In the genomic region with DNA sequence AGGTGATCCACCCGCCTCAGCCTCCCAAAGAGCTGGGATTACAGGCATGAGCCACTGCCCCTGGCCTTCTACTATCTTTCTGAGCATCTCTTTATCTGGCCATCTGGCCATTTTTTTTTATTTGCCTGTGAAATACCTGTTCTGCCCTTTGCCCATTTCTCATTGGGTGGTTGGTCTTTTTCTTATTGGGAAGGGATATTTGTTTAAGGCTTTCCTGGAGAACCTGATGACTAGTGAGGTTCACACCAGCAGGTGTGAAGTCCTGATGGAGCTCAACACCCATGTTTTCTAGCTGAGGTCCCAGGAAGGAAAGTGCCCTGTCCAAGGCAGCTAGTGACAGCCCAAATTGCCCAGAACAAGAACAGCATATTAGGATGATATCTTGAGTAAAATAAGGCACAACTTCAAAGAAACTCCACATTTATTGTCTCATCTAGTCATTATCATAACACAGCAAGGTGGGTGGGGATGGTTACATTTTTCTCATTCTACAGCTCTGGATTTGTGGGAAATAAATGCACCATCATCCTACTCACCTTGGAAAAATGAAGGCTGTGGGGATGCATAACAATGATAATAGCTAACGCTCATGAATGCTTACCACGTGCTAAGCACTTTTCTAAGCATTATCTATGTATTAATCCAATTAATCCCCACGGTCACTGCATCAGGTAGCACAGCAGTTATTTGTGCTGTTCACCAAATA, we compare ENCODE assay signal across 34 cellular contexts. TPM values are rescaled to one million over a fixed set of nuclear protein-coding genes. Genes with fewer than 3 reads are reported as not detected.
"Had no signal": no experiment of that assay in that cellular context is flagged by ENCODE, and none has a peak within 500 bp of the region (broad histone marks: within the 10 kb centered on the region; RNA-seq: fewer than 3 reads in every experiment).

No MANE protein-coding gene starts in this region.

- H3K79me2 ChIP-seq: hepatocyte had no signal

- H3K27ac Mint-ChIP-seq: dendritic cell treated with granulocyte-macrophage colony-stimulating factor and Interleukin-4, amounts not matched to agents 40 ng/mL and 50 ng/mL, for 4 days; endodermal cell; naive thymus-derived CD8-positive, alpha-beta T cell; nephron progenitor cell had no signal

- H3K4me1 Mint-ChIP-seq: nephron progenitor cell had no signal

- H2AFZ ChIP-seq: hepatocyte had no signal

- DNase-seq: colonic mucosa; effector CD8-positive, alpha-beta T cell; endodermal cell; foreskin fibroblast; heart left ventricle; kidney; mesenchymal stem cell; naive thymus-derived CD8-positive, alpha-beta T cell; nephron progenitor cell; nucleus accumbens; stimulated activated CD4-positive, alpha-beta T cell treated with anti-CD3 and anti-CD28 coated beads, Interleukin-12 subunit alpha, Interleukin-12 subunit beta, amount 100 ng/mL, for 4 hours; stimulated activated CD4-positive, alpha-beta T cell treated with anti-CD3 and anti-CD28 coated beads, Interleukin-1b, Interleukin-23, amount 100 ng/mL, for 48 hours; stimulated activated CD4-positive, alpha-beta T cell treated with anti-CD3 and anti-CD28 coated beads, Interleukin-4, amount 100 ng/mL, for 1 hour; stimulated activated CD8-positive, alpha-beta memory T cell treated with anti-CD3 and anti-CD28 coated beads, Interleukin-4, amount 100 ng/mL, for 48 hours; stimulated activated naive CD4-positive, alpha-beta T cell treated with Interleukin-2 at 50 U/mL for 16 hours; stomach; thyroid gland; upper lobe of left lung had no signal

- H3K9me3 Mint-ChIP-seq: dendritic cell treated with granulocyte-macrophage colony-stimulating factor and Interleukin-4, amounts not matched to agents 40 ng/mL and 50 ng/mL, for 4 days; endodermal cell; naive thymus-derived CD8-positive, alpha-beta T cell; nephron progenitor cell had no signal

- H3K9me3 ChIP-seq: colonic mucosa, gastroesophageal sphincter, heart left ventricle, prostate gland, right atrium auricular region, stomach, thyroid gland, upper lobe of left lung had no signal

- H3K4me3 ChIP-seq: colonic mucosa, gastroesophageal sphincter, heart left ventricle, hepatocyte, lung, prostate gland, right atrium auricular region, smooth muscle cell, stomach, thyroid gland, upper lobe of left lung had no signal

- H3K27me3 ChIP-seq: colonic mucosa, gastroesophageal sphincter, heart left ventricle, hepatocyte, right atrium auricular region, stomach, thyroid gland, upper lobe of left lung had no signal

- H3K4me1 ChIP-seq: colonic mucosa, gastroesophageal sphincter, heart left ventricle, prostate gland, right atrium auricular region, stomach, upper lobe of left lung had no signal

- H3K27ac ChIP-seq: colonic mucosa, epithelial cell of prostate, gastroesophageal sphincter, heart left ventricle, hepatocyte, prostate gland, right atrium auricular region, stomach, thyroid gland, upper lobe of left lung had no signal

- H3K4me3 Mint-ChIP-seq: dendritic cell treated with granulocyte-macrophage colony-stimulating factor and Interleukin-4, amounts not matched to agents 40 ng/mL and 50 ng/mL, for 4 days; endodermal cell; naive thymus-derived CD8-positive, alpha-beta T cell; nephron progenitor cell had no signal

- H3K4me2 ChIP-seq: hepatocyte, smooth muscle cell had no signal

- H3K36me3 ChIP-seq: colonic mucosa, gastroesophageal sphincter, heart left ventricle, prostate gland, right atrium auricular region, stomach, thyroid gland, upper lobe of left lung had no signal

RNA-seq across cellular contexts. Expression of a gene that starts 20.3 kb away (rescaled TPM):
- total RNA-seq: colonic mucosa; endodermal cell; esophagus mucosa; gastroesophageal sphincter; heart left ventricle; hepatocyte; kidney; left lobe of liver; liver; lung; myocyte; naive thymus-derived CD8-positive, alpha-beta T cell; osteocyte; right atrium auricular region; sciatic nerve; smooth muscle cell; stomach; subcutaneous adipose tissue; temporal lobe; thyroid gland; upper lobe of left lung had no signal
- polyA plus RNA-seq: heart left ventricle; hepatocyte; liver; lung; naive thymus-derived CD8-positive, alpha-beta T cell; smooth muscle cell; stomach had no signal
